In the genomic region with DNA sequence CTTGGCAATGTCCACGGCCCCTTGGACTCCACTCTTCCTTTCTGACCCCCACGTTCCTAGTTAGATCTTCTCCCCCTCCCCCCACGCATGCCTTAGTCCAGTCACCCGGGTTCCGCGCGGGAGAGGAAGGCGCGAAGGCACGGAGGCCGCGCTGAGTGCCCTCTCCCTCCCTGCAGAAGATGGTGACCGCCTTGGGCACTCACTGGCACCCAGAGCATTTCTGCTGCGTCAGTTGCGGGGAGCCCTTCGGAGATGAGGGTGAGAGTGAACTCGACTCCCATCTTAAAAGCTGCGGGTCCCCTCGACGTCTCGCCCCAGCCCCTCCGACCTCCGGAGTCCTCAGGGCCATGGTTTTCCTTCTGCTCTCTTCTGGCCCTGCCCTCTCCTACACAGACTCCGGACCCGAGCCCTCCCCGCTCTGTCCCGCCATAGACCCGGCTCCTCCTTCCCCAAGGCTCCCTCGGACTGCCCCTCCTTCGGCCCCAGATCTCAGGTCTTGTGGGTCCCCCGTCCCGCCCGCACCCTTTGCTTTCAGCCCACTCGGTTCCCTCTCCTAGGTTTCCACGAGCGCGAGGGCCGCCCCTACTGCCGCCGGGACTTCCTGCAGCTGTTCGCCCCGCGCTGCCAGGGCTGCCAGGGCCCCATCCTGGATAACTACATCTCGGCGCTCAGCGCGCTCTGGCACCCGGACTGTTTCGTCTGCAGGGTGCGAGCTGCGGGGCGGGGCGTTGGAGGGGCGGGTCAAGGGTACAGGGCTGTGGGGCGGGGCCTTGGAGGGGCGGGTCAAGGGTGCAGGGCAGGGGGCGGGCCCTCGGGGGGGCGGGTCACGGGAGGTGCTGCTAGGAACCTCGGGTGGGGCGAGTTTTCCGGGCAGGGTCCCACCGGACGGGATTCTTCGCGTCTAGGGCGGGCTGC, we compare ENCODE assay signal across 8 cellular contexts. TPM values are rescaled to one million over a fixed set of nuclear protein-coding genes. Genes with fewer than 3 reads are reported as not detected.
DNase-seq lines count a peak whose midpoint lies in the region; ATAC-seq and TF ChIP-seq lines count a peak whose summit lies in the region.

No MANE protein-coding gene starts in this region.

- H3K27me3 Mint-ChIP-seq in natural killer cell (ENCODE audit: low read depth in 2 of 2) = peaks cover 0 to 15% of the 10 kb centered on the region in 2 donors

- peaks cover 3% of the 10 kb centered on the region for H3K4me1 ChIP-seq in ectodermal cell (ENCODE audit: control insufficient read depth, insufficient read depth, low read length)

- H3K4me1 Mint-ChIP-seq in natural killer cell = peaks cover 5 to 30% of the 10 kb centered on the region in 2 donors

- H3K36me3 ChIP-seq in ectodermal cell (ENCODE audit: control insufficient read depth, insufficient read depth, low read length) = no peaks in the 10 kb centered on the region

- H3K27ac ChIP-seq in ectodermal cell (ENCODE audit: insufficient read depth, low read depth, low read length, poor library complexity, severe bottlenecking) = no peak overlapping the region

- no peaks in the 10 kb centered on the region for H3K9me3 Mint-ChIP-seq in natural killer cell

- H3K4me3 Mint-ChIP-seq in natural killer cell = peak overlapping the region; percentile 86

- ATAC-seq in GM18867 (IDR thresholded peaks at IDR 0.05; ENCODE audit: unreplicated experiment) (peak; percentile 59), HG03520 (IDR thresholded peaks at IDR 0.05; ENCODE audit: unreplicated experiment) (peak; percentile 43), natural killer cell (peak; percentile 88 to 89 (median 89))
- peak; percentile 90 for ATAC-seq in stimulated activated naive CD8-positive, alpha-beta T cell treated with anti-CD3 and anti-CD28 coated beads, Interleukin-15, Interleukin-2, amounts not matched to agents 100 U/mL and 50 U/mL, for 24 hours

- H3K9me3 ChIP-seq in ectodermal cell (ENCODE audit: control insufficient read depth, low read length) = no peaks in the 10 kb centered on the region

- DNase-seq in activated CD4-positive, alpha-beta T cell treated with anti-CD3 and anti-CD28 coated beads for 24 hours (ENCODE audit: low read depth in 2 of 2) = peak; percentile 89 to 90
- DNase-seq in natural killer cell (peak; percentile 53), SKM-1 (lab: John Stamatoyannopoulos, UW; ENCODE audit: unreplicated experiment) (no peak), NCI-H446 (lab: John Stamatoyannopoulos, UW) (no peak)
- DNase-seq in stimulated activated naive CD8-positive, alpha-beta T cell treated with anti-CD3 and anti-CD28 coated beads, Interleukin-15, Interleukin-2, amounts not matched to agents 100 U/mL and 50 U/mL, for 24 hours = peak; percentile 92

- peak overlapping the region in 1 of 2 donors; percentile 81 for H3K27ac Mint-ChIP-seq in natural killer cell

- peaks cover 78% of the 10 kb centered on the region for H3K27me3 ChIP-seq in ectodermal cell (ENCODE audit: control insufficient read depth, insufficient read depth, low read length, poor library complexity, severe bottlenecking)

- WGBS in ectodermal cell, 2 experiments = 73% methylated on average over 68 of the region's 68 CpGs

- H3K36me3 Mint-ChIP-seq in natural killer cell = no peaks in the 10 kb centered on the region

- intact Hi-C loops in natural killer cell (cut with micrococcal nuclease) = no loop called here

- no peak for TF ChIP-seq CTCF in natural killer cell (IDR thresholded peaks at IDR 0.05)

- peak overlapping the region; percentile 10 for H3K4me3 ChIP-seq in ectodermal cell (ENCODE audit: insufficient read depth, low read depth, low read length)

RNA-seq across cellular contexts. Expression of gene TGFB1I1, which starts 4.6 kb away (rescaled TPM):
- polyA plus RNA-seq in ectodermal cell (2013, experiment 1 of 4) = 2.1 TPM
- 1.9 TPM for polyA plus RNA-seq in ectodermal cell (2013, experiment 2 of 4)
- polyA plus RNA-seq in ectodermal cell (2013, experiment 3 of 4) = 4.0 TPM
- polyA plus RNA-seq in ectodermal cell (2013, experiment 4 of 4) = 3.3 TPM
- total RNA-seq in natural killer cell = 1 to 10 TPM in 1 of 3 donors, under 1 TPM in 2; 0.72 to 1.3 (median 0.78) TPM

RNA-seq across cellular contexts. Expression of gene SLC5A2, which starts 6.4 kb away (rescaled TPM):
- polyA plus RNA-seq in ectodermal cell (2013, experiment 1 of 4) = not detected
- polyA plus RNA-seq in ectodermal cell (2013, experiment 2 of 4) = not detected
- polyA plus RNA-seq in ectodermal cell (2013, experiment 3 of 4) = not detected
- not detected for polyA plus RNA-seq in ectodermal cell (2013, experiment 4 of 4)
- under 1 TPM in 2 of 3 donors, not detected in 1; 0.20 to 0.96 TPM for total RNA-seq in natural killer cell

RNA-seq across cellular contexts. Expression of gene ARMC5, which starts 17.3 kb away (rescaled TPM):
- polyA plus RNA-seq in ectodermal cell (2013, experiment 1 of 4) = 6.7 TPM
- 8.2 TPM for polyA plus RNA-seq in ectodermal cell (2013, experiment 2 of 4)
- polyA plus RNA-seq in ectodermal cell (2013, experiment 3 of 4) = 6.2 TPM
- 7.4 TPM for polyA plus RNA-seq in ectodermal cell (2013, experiment 4 of 4)
- total RNA-seq in natural killer cell = 10 to 100 TPM; 10.4 to 22.8 (median 16.6) TPM

RNA-seq across cellular contexts. Expression of gene RUSF1, which starts 31.6 kb away (rescaled TPM):
- polyA plus RNA-seq in ectodermal cell (2013, experiment 1 of 4) = 44.8 TPM
- polyA plus RNA-seq in ectodermal cell (2013, experiment 2 of 4) = 44.4 TPM
- polyA plus RNA-seq in ectodermal cell (2013, experiment 3 of 4) = 43.4 TPM
- 51.6 TPM for polyA plus RNA-seq in ectodermal cell (2013, experiment 4 of 4)
- 10 to 100 TPM; 50.2 to 61.5 (median 51.9) TPM for total RNA-seq in natural killer cell

RNA-seq across cellular contexts. Expression of gene ZNF843, which starts 34.0 kb away (rescaled TPM):
- 1.2 TPM for polyA plus RNA-seq in ectodermal cell (2013, experiment 1 of 4)
- polyA plus RNA-seq in ectodermal cell (2013, experiment 2 of 4) = 1.5 TPM
- polyA plus RNA-seq in ectodermal cell (2013, experiment 3 of 4) = 1.2 TPM
- 1.3 TPM for polyA plus RNA-seq in ectodermal cell (2013, experiment 4 of 4)
- total RNA-seq in natural killer cell = under 1 TPM; 0.14 to 0.50 (median 0.23) TPM

Comparison
In these comparisons a context has a peak if more than half of its experiments do, and no peak if none do; other contexts are left out.
1. DNase-seq: peak in activated CD4-positive, alpha-beta T cell treated with anti-CD3 and anti-CD28 coated beads for 24 hours (2 of 2), natural killer cell (single experiment) and stimulated activated naive CD8-positive, alpha-beta T cell treated with anti-CD3 and anti-CD28 coated beads, Interleukin-15, Interleukin-2, amounts not matched to agents 100 U/mL and 50 U/mL, for 24 hours (single experiment); none in SKM-1 (single experiment) and NCI-H446 (0 of 2).
2. Peak in every context shown above with its lines, with median percentiles within 50 percentile points of each other: ATAC-seq.